ENCODE assay signal across 24 cellular contexts in the genomic region with DNA sequence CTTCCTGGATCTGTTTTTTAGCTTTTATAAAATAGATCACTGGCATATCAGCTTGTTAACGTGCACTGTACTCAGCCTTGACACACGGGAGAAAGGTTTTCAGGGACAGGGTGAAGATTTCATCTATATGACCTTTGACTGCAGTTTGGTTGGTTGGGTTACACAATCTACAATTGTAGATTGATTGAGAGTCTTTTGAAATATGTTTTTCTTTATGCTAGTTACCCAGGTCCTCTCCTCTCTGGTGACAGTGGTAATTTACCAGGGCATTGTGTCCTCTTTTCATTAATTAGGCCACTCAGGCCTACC. TPM values are rescaled to one million over a fixed set of nuclear protein-coding genes. Genes with fewer than 3 reads are reported as not detected.
DNase-seq lines count a peak whose midpoint lies in the region; ATAC-seq and TF ChIP-seq lines count a peak whose summit lies in the region.
"Had no signal": no experiment of that assay in that cellular context is flagged by ENCODE, and none has a peak within 500 bp of the region (broad histone marks: within the 10 kb centered on the region; RNA-seq: fewer than 3 reads in every experiment).

No MANE protein-coding gene starts in this region.

- TF ChIP-seq CTCF in heart left ventricle (IDR thresholded peaks at IDR 0.05) (no peak), ovary (IDR thresholded peaks at IDR 0.05) (no peak), vagina (IDR thresholded peaks at IDR 0.05) (no peak)

- peaks cover 0 to 7% of the 10 kb centered on the region in 2 donors for H3K36me3 Mint-ChIP-seq in CD4-positive, alpha-beta memory T cell
- H3K36me3 Mint-ChIP-seq: naive B cell, WTC11 had no signal

- no peak overlapping the region for H3K4me3 Mint-ChIP-seq in CD4-positive, alpha-beta memory T cell
- H3K4me3 Mint-ChIP-seq: activated CD8-positive, alpha-beta T cell treated with anti-CD3 and anti-CD28 coated beads for 36 hours; naive B cell; WTC11 had no signal

- H3K27me3 ChIP-seq in heart left ventricle, result no peaks in the 10 kb centered on the region
- H3K27me3 ChIP-seq in ovary, result no peaks in the 10 kb centered on the region
- H3K27me3 ChIP-seq in vagina, result no peaks in the 10 kb centered on the region
- H3K27me3 ChIP-seq in CD4-positive, alpha-beta memory T cell (ENCODE audit: insufficient read depth, low read length), result no peaks in the 10 kb centered on the region
- H3K27me3 ChIP-seq: BLaER1 treated with 17β-estradiol and CSF1 and Interleukin-3, amounts not matched to agents 10 nM and 100 nM; cardiac muscle cell had no signal

- peaks cover 0 to 1% of the 10 kb centered on the region in 2 donors for H3K27me3 Mint-ChIP-seq in CD4-positive, alpha-beta memory T cell
- H3K27me3 Mint-ChIP-seq: activated CD8-positive, alpha-beta T cell treated with anti-CD3 and anti-CD28 coated beads for 36 hours had no signal

- H3K9me3 ChIP-seq in heart left ventricle (peaks cover 0 to 13% (median 0%) of the 10 kb centered on the region in 12 donors), ovary (no peaks in the 10 kb centered on the region), vagina (no peaks in the 10 kb centered on the region)
- H3K9me3 ChIP-seq in CD4-positive, alpha-beta memory T cell (ENCODE audit: control insufficient read depth in 1 of 2, low read length in 2 of 2), result no peaks in the 10 kb centered on the region
- H3K9me3 ChIP-seq: BLaER1 treated with 17β-estradiol and CSF1 and Interleukin-3, amounts not matched to agents 10 nM and 100 nM had no signal

- DNase-seq in heart left ventricle, result no peak
- no peak for DNase-seq in cardiac septum (ENCODE audit: low spot score)
- DNase-seq in left lobe of liver (ENCODE audit: low spot score), result no peak
- DNase-seq in ovary, result no peak
- DNase-seq in vagina (ENCODE audit: extremely low spot score in 2 of 2), result no peak
- DNase-seq in kidney glomerular epithelial cell (lab: John Stamatoyannopoulos, UW), result no peak
- no peak for DNase-seq in CD4-positive, alpha-beta memory T cell
- DNase-seq: activated CD8-positive, alpha-beta T cell treated with anti-CD3 and anti-CD28 coated beads for 36 hours; amniotic stem cell; DND-41; hippocampal formation; Karpas-422; naive B cell; NCI-H1048; NCI-H187; NCI-H2227 treated with DMSO at 0.1 percent for 48 hours; NCI-H774; stimulated activated CD4-positive, alpha-beta T cell treated with anti-CD3 and anti-CD28 coated beads, Interleukin-1b, Interleukin-23, amount 100 ng/mL, for 48 hours had no signal

- ATAC-seq in heart left ventricle (no peak), left lobe of liver (peak; percentile 63), HG02884 (IDR thresholded peaks at IDR 0.05; ENCODE audit: unreplicated experiment) (no peak)
- ATAC-seq: activated CD8-positive, alpha-beta T cell treated with anti-CD3 and anti-CD28 coated beads for 36 hours; WTC11 had no signal

- peaks cover 0 to 5% (median 0%) of the 10 kb centered on the region in 8 donors for H3K9me3 Mint-ChIP-seq in CD4-positive, alpha-beta memory T cell
- H3K9me3 Mint-ChIP-seq: activated CD8-positive, alpha-beta T cell treated with anti-CD3 and anti-CD28 coated beads for 36 hours had no signal

- no peaks in the 10 kb centered on the region for H3K4me1 Mint-ChIP-seq in CD4-positive, alpha-beta memory T cell
- H3K4me1 Mint-ChIP-seq: naive B cell had no signal

- no peak for TF ChIP-seq POLR2A in heart left ventricle (IDR thresholded peaks at IDR 0.05)
- TF ChIP-seq POLR2A in ovary (IDR thresholded peaks at IDR 0.05), result no peak
- TF ChIP-seq POLR2A in vagina (IDR thresholded peaks at IDR 0.05), result no peak

- 34 to 49% (median 37%) methylated on average over 2 of the region's 2 CpGs for WGBS in heart left ventricle, 4 donors
- 6 to 13% (median 9%) methylated on average over 2 of the region's 2 CpGs for WGBS in ovary, 3 donors

- H3K4me1 ChIP-seq in heart left ventricle, result peaks cover 0 to 46% (median 28%) of the 10 kb centered on the region in 12 donors
- peaks cover 28% of the 10 kb centered on the region for H3K4me1 ChIP-seq in ovary (ENCODE audit: insufficient read depth)
- peaks cover 42% of the 10 kb centered on the region for H3K4me1 ChIP-seq in vagina
- H3K4me1 ChIP-seq in CD4-positive, alpha-beta memory T cell (ENCODE audit: insufficient read depth, low read length), result no peaks in the 10 kb centered on the region
- H3K4me1 ChIP-seq: BLaER1 treated with 17β-estradiol and CSF1 and Interleukin-3, amounts not matched to agents 10 nM and 100 nM had no signal

- H3K27ac ChIP-seq in heart left ventricle (peak overlapping the region in 9 of 12 donors; percentile 9 to 82 (median 33)), ovary (peak overlapping the region; percentile 0 to 66), vagina (peak overlapping the region; percentile 49)
- H3K27ac ChIP-seq in CD4-positive, alpha-beta memory T cell (ENCODE audit: low read depth, low read length), result no peak overlapping the region
- H3K27ac ChIP-seq: BLaER1 treated with 17β-estradiol and CSF1 and Interleukin-3, amounts not matched to agents 10 nM and 100 nM; cardiac muscle cell had no signal

- H3K4me3 ChIP-seq in heart left ventricle, result no peak overlapping the region
- H3K4me3 ChIP-seq in ovary, result no peak overlapping the region
- no peak overlapping the region for H3K4me3 ChIP-seq in vagina
- H3K4me3 ChIP-seq in CD4-positive, alpha-beta memory T cell (ENCODE audit: low read length in 2 of 2), result no peak overlapping the region
- H3K4me3 ChIP-seq: BLaER1 treated with 17β-estradiol and CSF1 and Interleukin-3, amounts not matched to agents 10 nM and 100 nM; cardiac muscle cell; lung; skin epidermis had no signal

- no peak for TF ChIP-seq EP300 in ovary (IDR thresholded peaks at IDR 0.05)

- CTCF ChIA-PET in CD4-positive, alpha-beta memory T cell (lab: Charles Lee; ENCODE audit: partially characterized antibody), result no interaction called here

- POLR2A ChIA-PET in CD4-positive, alpha-beta memory T cell (lab: Charles Lee; ENCODE audit: partially characterized antibody), result no interaction called here

- intact Hi-C loops in heart left ventricle (cut with DNase I) (loop anchor here in 1 of 10 donors (5.0 kb wide), 1 partner anchor 49 kb away; a partner anchor contains a TSS), cardiac septum (cut with DNase I) (no loop called here), ovary (cut with DNase I) (no loop called here), vagina (cut with DNase I) (no loop called here)
- intact Hi-C loops in CD4-positive, alpha-beta memory T cell (cut with micrococcal nuclease), result no loop called here

- H3K36me3 ChIP-seq in heart left ventricle, result no peaks in the 10 kb centered on the region
- H3K36me3 ChIP-seq in ovary, result no peaks in the 10 kb centered on the region
- no peaks in the 10 kb centered on the region for H3K36me3 ChIP-seq in vagina
- no peaks in the 10 kb centered on the region for H3K36me3 ChIP-seq in CD4-positive, alpha-beta memory T cell (ENCODE audit: insufficient read depth, low read length)
- H3K36me3 ChIP-seq: BLaER1 treated with 17β-estradiol and CSF1 and Interleukin-3, amounts not matched to agents 10 nM and 100 nM; cardiac muscle cell had no signal

- H3K27ac Mint-ChIP-seq in CD4-positive, alpha-beta memory T cell, result no peak overlapping the region
- H3K27ac Mint-ChIP-seq: activated CD8-positive, alpha-beta T cell treated with anti-CD3 and anti-CD28 coated beads for 36 hours; naive B cell; WTC11 had no signal

RNA-seq across cellular contexts. Expression of a gene that starts 48.8 kb away (rescaled TPM):
- total RNA-seq in heart left ventricle (10 to 100 TPM; 16.4 to 55.3 (median 25.9) TPM), cardiac septum (20.0 TPM), left lobe of liver (2.0 TPM), ovary (100 to 1,000 TPM in 3 of 7 donors, 10 to 100 TPM in 4; 44.9 to 143 (median 91.7) TPM), vagina (153 TPM)
- polyA plus RNA-seq in heart left ventricle (1 to 10 TPM; 5.0 to 7.4 TPM), ovary (10 to 100 TPM; 25.6 to 61.0 TPM)
- under 1 TPM; 0.47 to 0.53 TPM for total RNA-seq in CD4-positive, alpha-beta memory T cell
- polyA plus RNA-seq in CD4-positive, alpha-beta memory T cell, result under 1 TPM in 1 of 2 donors, not detected in 1; 0.18 TPM
